Comparison of ENCODE assay signal across 16 cellular contexts in genomic region chr3:18247776-18248310, GRCh38.
DNase-seq lines count a peak whose midpoint lies in the region; ATAC-seq and TF ChIP-seq lines count a peak whose summit lies in the region.
"Had no signal": no experiment of that assay in that cellular context is flagged by ENCODE, and none has a peak within 500 bp of the region (broad histone marks: within the 10 kb centered on the region; RNA-seq: fewer than 3 reads in every experiment).

No MANE protein-coding gene starts in this region.

- no peak overlapping the region for H2BK120ac ChIP-seq in mesendoderm (ENCODE audit: low read depth, low read length)

- no peaks in the 10 kb centered on the region for H4K20me1 ChIP-seq in mammary epithelial cell (ENCODE audit: insufficient read depth, low read length)
- H4K20me1 ChIP-seq: BLaER1 had no signal

- ATAC-seq in HG02885 (IDR thresholded peaks at IDR 0.05; ENCODE audit: poor library complexity, unreplicated experiment) (no peak), HG03135 (IDR thresholded peaks at IDR 0.05; ENCODE audit: unreplicated experiment) (no peak)

- H3K18ac ChIP-seq in mesendoderm (ENCODE audit: low read length), result peak overlapping the region; percentile 60

- DNase-seq in mammary epithelial cell (no peak), breast epithelium (ENCODE audit: low spot score in 2 of 2) (no peak), astrocyte of the hippocampus (ENCODE audit: low read depth, low spot score) (peak; percentile 21), mesendoderm (no peak), progenitor cell of endocrine pancreas (ENCODE audit: low spot score, unreplicated experiment) (no peak), superior temporal gyrus (ENCODE audit: extremely low spot score) (no peak)
- DNase-seq: 8988T; AML-193; CD4-positive, CD25-positive, alpha-beta regulatory T cell; DMS53; GM23248; H7; IMR-90 had no signal

- TF ChIP-seq CTCF in mammary epithelial cell (conservative IDR thresholded peaks at IDR 0.05 in 1 of 2, IDR thresholded peaks at IDR 0.05 in 1 of 2; ENCODE audit: extremely low read depth in 1 of 2, insufficient read depth in 1 of 2, low read depth in 1 of 2, low read length in 2 of 2) (no peak), breast epithelium (IDR thresholded peaks at IDR 0.05) (no peak), progenitor cell of endocrine pancreas (IDR thresholded peaks at IDR 0.05; ENCODE audit: unreplicated experiment) (no peak)

- H3K23ac ChIP-seq in mesendoderm (ENCODE audit: low read length), result no peak overlapping the region

- H3K9ac ChIP-seq in mammary epithelial cell (ENCODE audit: insufficient read depth, low read length) (no peak overlapping the region), mesendoderm (ENCODE audit: low read length) (no peak overlapping the region)
- H3K9ac ChIP-seq: BLaER1, GM23248 had no signal

- H3K4ac ChIP-seq in mesendoderm (ENCODE audit: low read depth, low read length), result no peak overlapping the region

- peak overlapping the region; percentile 26 for H3K27ac Mint-ChIP-seq in progenitor cell of endocrine pancreas
- H3K27ac Mint-ChIP-seq: CD4-positive, CD25-positive, alpha-beta regulatory T cell had no signal

- H3K9me3 Mint-ChIP-seq in progenitor cell of endocrine pancreas (ENCODE audit: low read depth), result no peaks in the 10 kb centered on the region

- WGBS in mammary epithelial cell (ENCODE audit: low coverage, missing lambda C conversion rate), result 4% methylated on average over 2 of the region's 2 CpGs
- no CpG with 5 or more reads among the region's 2 CpGs for WGBS in mesendoderm (ENCODE audit: extremely low coverage, insufficient coverage, low lambda C conversion rate)

- H4K8ac ChIP-seq in mesendoderm (ENCODE audit: low read depth, low read length), result no peak overlapping the region

- no peaks in the 10 kb centered on the region for H3K79me1 ChIP-seq in mesendoderm (ENCODE audit: low read length)

- in situ Hi-C loops in mammary epithelial cell (cut with MboI; ENCODE audit: low sequenced_read_pairs in 2 of 2), result no loop called here

- no peak for TF ChIP-seq POLR2A in breast epithelium (IDR thresholded peaks at IDR 0.05)

- H3K4me3 Mint-ChIP-seq in progenitor cell of endocrine pancreas (ENCODE audit: low read depth), result no peak overlapping the region
- H3K4me3 Mint-ChIP-seq: CD4-positive, CD25-positive, alpha-beta regulatory T cell had no signal

- H3K4me1 ChIP-seq in mammary epithelial cell (ENCODE audit: insufficient read depth, low read length) (peaks cover 14% of the 10 kb centered on the region), breast epithelium (no peaks in the 10 kb centered on the region), mesendoderm (ENCODE audit: control insufficient read depth, low read depth, low read length) (peaks cover 7% of the 10 kb centered on the region)

- H3K4me3 ChIP-seq in mammary epithelial cell (replicated peaks in 1 of 3; ENCODE audit: insufficient read depth in 1 of 3, low read depth in 2 of 3, low read length in 3 of 3), result no peak overlapping the region
- H3K4me3 ChIP-seq in breast epithelium, result no peak overlapping the region
- H3K4me3 ChIP-seq in mesendoderm (ENCODE audit: low read length), result no peak overlapping the region
- H3K4me3 ChIP-seq: BLaER1, GM23248 had no signal

- H3K79me2 ChIP-seq in mammary epithelial cell (ENCODE audit: insufficient read depth, low read length), result no peaks in the 10 kb centered on the region
- no peaks in the 10 kb centered on the region for H3K79me2 ChIP-seq in mesendoderm (ENCODE audit: control insufficient read depth, insufficient read depth, low read length)

- no peaks in the 10 kb centered on the region for H3K27me3 Mint-ChIP-seq in progenitor cell of endocrine pancreas

- BruUV-seq in mammary epithelial cell (replicated peaks; lab: Mats Ljungman, UMichigan), result no TSS peak

- CTCF ChIA-PET in mammary epithelial cell (lab: Charles Lee; ENCODE audit: low non-redundant PET), result no interaction called here

- no peak overlapping the region for H3K27ac ChIP-seq in mammary epithelial cell (ENCODE audit: insufficient read depth, low read depth, low read length)
- no peak overlapping the region for H3K27ac ChIP-seq in breast epithelium
- H3K27ac ChIP-seq in mesendoderm (ENCODE audit: low read depth, low read length), result no peak overlapping the region
- H3K27ac ChIP-seq: BLaER1, GM23248 had no signal

- no peaks in the 10 kb centered on the region for H3K27me3 ChIP-seq in mammary epithelial cell (ENCODE audit: insufficient read depth, low read length)
- H3K27me3 ChIP-seq in breast epithelium, result no peaks in the 10 kb centered on the region
- no peaks in the 10 kb centered on the region for H3K27me3 ChIP-seq in mesendoderm (ENCODE audit: insufficient read depth, low read length, poor library complexity)
- H3K27me3 ChIP-seq: BLaER1 had no signal

- intact Hi-C loops in mammary epithelial cell (cut with micrococcal nuclease), result no loop called here
- intact Hi-C loops in breast epithelium (cut with DNase I; ENCODE audit: low total_unique reads), result no loop called here

- peak overlapping the region; percentile 58 for H2AFZ ChIP-seq in mammary epithelial cell (ENCODE audit: low read depth, low read length)
- H2AFZ ChIP-seq: GM23248 had no signal

- H2BK15ac ChIP-seq in mesendoderm (replicated peaks; ENCODE audit: low read depth), result no peak overlapping the region

- H2BK5ac ChIP-seq in mesendoderm (ENCODE audit: low read length), result no peak overlapping the region

- no peak overlapping the region for H3K56ac ChIP-seq in mesendoderm (ENCODE audit: low read length)

- no peak overlapping the region for H4K5ac ChIP-seq in mesendoderm (ENCODE audit: low read length)

- H3K4me2 ChIP-seq in mammary epithelial cell (ENCODE audit: insufficient read depth, low read depth, low read length), result no peak overlapping the region
- no peak overlapping the region for H3K4me2 ChIP-seq in mesendoderm (ENCODE audit: low read length)
- H3K4me2 ChIP-seq: BLaER1 had no signal

- H3K9me3 ChIP-seq in mammary epithelial cell (replicated peaks; ENCODE audit: insufficient read depth, low read length) (no peaks in the 10 kb centered on the region), breast epithelium (no peaks in the 10 kb centered on the region)

- dilution Hi-C loops in mammary epithelial cell (cut with HindIII; ENCODE audit: low sequenced_read_pairs), result no loop called here

- H2AK5ac ChIP-seq in mesendoderm (ENCODE audit: low read length), result no peak overlapping the region

- no peaks in the 10 kb centered on the region for H3K36me3 ChIP-seq in mammary epithelial cell (ENCODE audit: insufficient read depth, low read length)
- no peaks in the 10 kb centered on the region for H3K36me3 ChIP-seq in breast epithelium
- no peaks in the 10 kb centered on the region for H3K36me3 ChIP-seq in mesendoderm (ENCODE audit: control insufficient read depth, insufficient read depth, low read length)
- H3K36me3 ChIP-seq: BLaER1 had no signal

- H3K36me3 Mint-ChIP-seq in progenitor cell of endocrine pancreas (ENCODE audit: insufficient read depth), result no peaks in the 10 kb centered on the region
- H3K36me3 Mint-ChIP-seq: CD4-positive, CD25-positive, alpha-beta regulatory T cell had no signal

- peaks cover 20% of the 10 kb centered on the region for H3K4me1 Mint-ChIP-seq in progenitor cell of endocrine pancreas (ENCODE audit: low read depth)
